ENCODE assay signal across 8 cellular contexts in genomic region chr7:121752706-121753105, GRCh38.
DNase-seq lines count a peak whose midpoint lies in the region; ATAC-seq and TF ChIP-seq lines count a peak whose summit lies in the region.

No MANE protein-coding gene starts in this region.

- H3K27me3 ChIP-seq in upper lobe of right lung = no peaks in the 10 kb centered on the region

- H3K4me3 ChIP-seq in AG10803 (ENCODE audit: low read length) (no peak overlapping the region), upper lobe of right lung (no peak overlapping the region), coronary artery (no peak overlapping the region)

- DNase-seq in AG10803 (ENCODE audit: low read depth) (peak; percentile 26), H4 (ENCODE audit: low spot score) (peak; percentile 11), iPS-NIHi7 (ENCODE audit: extremely low spot score) (peak; percentile 53), NCI-H1930 (lab: John Stamatoyannopoulos, UW) (no peak), GF-D8 (lab: John Stamatoyannopoulos, UW) (no peak), upper lobe of right lung (no peak), coronary artery (ENCODE audit: low spot score) (no peak)

- no peaks in the 10 kb centered on the region for H3K4me1 ChIP-seq in upper lobe of right lung

- TF ChIP-seq CTCF in AG10803 (conservative IDR thresholded peaks at IDR 0.05; ENCODE audit: low read length) (peak; percentile 59), upper lobe of right lung (IDR thresholded peaks at IDR 0.05) (no peak), coronary artery (IDR thresholded peaks at IDR 0.05) (no peak)

- ATAC-seq in SK-N-SH treated with all-trans-retinoic acid at 6 μM for 48 hours = peak; percentile 66
- no peak for ATAC-seq in upper lobe of right lung

- H3K36me3 ChIP-seq in upper lobe of right lung = no peaks in the 10 kb centered on the region

- H3K27ac ChIP-seq in upper lobe of right lung = no peak overlapping the region
- H3K27ac ChIP-seq in coronary artery = no peak overlapping the region

- intact Hi-C loops in upper lobe of right lung (cut with DNase I) = no loop called here

- no peaks in the 10 kb centered on the region for H3K9me3 ChIP-seq in upper lobe of right lung

TF ChIP-seq in SK-N-SH treated with all-trans-retinoic acid at 6 μM for 48 hours, 23 proteins besides CTCF, POLR2A, EP300 and RAD21:
- TF ChIP-seq, protein P1, sequence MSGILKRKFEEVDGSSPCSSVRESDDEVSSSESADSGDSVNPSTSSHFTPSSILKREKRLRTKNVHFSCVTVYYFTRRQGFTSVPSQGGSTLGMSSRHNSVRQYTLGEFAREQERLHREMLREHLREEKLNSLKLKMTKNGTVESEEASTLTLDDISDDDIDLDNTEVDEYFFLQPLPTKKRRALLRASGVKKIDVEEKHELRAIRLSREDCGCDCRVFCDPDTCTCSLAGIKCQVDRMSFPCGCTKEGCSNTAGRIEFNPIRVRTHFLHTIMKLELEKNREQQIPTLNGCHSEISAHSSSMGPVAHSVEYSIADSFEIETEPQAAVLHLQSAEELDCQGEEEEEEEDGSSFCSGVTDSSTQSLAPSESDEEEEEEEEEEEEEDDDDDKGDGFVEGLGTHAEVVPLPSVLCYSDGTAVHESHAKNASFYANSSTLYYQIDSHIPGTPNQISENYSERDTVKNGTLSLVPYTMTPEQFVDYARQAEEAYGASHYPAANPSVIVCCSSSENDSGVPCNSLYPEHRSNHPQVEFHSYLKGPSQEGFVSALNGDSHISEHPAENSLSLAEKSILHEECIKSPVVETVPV (CRISPR knock-in tag; IDR thresholded peaks at IDR 0.05) = no peak
- TF ChIP-seq TSHZ2 (CRISPR knock-in tag; IDR thresholded peaks at IDR 0.05) = no peak
- TF ChIP-seq, protein P2, sequence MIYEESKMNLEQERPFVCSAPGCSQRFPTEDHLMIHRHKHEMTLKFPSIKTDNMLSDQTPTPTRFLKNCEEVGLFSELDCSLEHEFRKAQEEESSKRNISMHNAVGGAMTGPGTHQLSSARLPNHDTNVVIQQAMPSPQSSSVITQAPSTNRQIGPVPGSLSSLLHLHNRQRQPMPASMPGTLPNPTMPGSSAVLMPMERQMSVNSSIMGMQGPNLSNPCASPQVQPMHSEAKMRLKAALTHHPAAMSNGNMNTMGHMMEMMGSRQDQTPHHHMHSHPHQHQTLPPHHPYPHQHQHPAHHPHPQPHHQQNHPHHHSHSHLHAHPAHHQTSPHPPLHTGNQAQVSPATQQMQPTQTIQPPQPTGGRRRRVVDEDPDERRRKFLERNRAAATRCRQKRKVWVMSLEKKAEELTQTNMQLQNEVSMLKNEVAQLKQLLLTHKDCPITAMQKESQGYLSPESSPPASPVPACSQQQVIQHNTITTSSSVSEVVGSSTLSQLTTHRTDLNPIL (CRISPR knock-in tag; IDR thresholded peaks at IDR 0.05; ENCODE audit: low read depth) = no peak
- no peak for TF ChIP-seq ISL1 (CRISPR knock-in tag; IDR thresholded peaks at IDR 0.05)
- TF ChIP-seq ZNF565 (CRISPR knock-in tag; conservative IDR thresholded peaks at IDR 0.05; ENCODE audit: low read depth) = no peak
- no peak for TF ChIP-seq SNAI2 (CRISPR knock-in tag; IDR thresholded peaks at IDR 0.05)
- TF ChIP-seq ZC3H10 (CRISPR knock-in tag; IDR thresholded peaks at IDR 0.05) = no peak
- no peak for TF ChIP-seq ESRRG (CRISPR knock-in tag; IDR thresholded peaks at IDR 0.05)
- no peak for TF ChIP-seq TCF4 (CRISPR knock-in tag; IDR thresholded peaks at IDR 0.05; ENCODE audit: borderline replicate concordance)
- TF ChIP-seq ZNF8 (CRISPR knock-in tag; IDR thresholded peaks at IDR 0.05) = no peak
- no peak for TF ChIP-seq ZFP3 (CRISPR knock-in tag; IDR thresholded peaks at IDR 0.05)
- no peak for TF ChIP-seq PATZ1 (CRISPR knock-in tag; IDR thresholded peaks at IDR 0.05; ENCODE audit: borderline replicate concordance)
TF ChIP-seq in SK-N-SH treated with all-trans-retinoic acid at 6 μM for 48 hours: peak in this region for 0.

Comparison
In these comparisons a context has a peak if more than half of its experiments do, and no peak if none do; other contexts are left out.
1. DNase-seq: peak in AG10803 (single experiment), H4 (single experiment) and iPS-NIHi7 (single experiment); none in NCI-H1930 (0 of 2), GF-D8 (single experiment), upper lobe of right lung (single experiment) and coronary artery (single experiment).